20 cellular contexts compared by ENCODE assay signal in genomic region chr1:215257280-215257679, GRCh38.
DNase-seq lines count a peak whose midpoint lies in the region; ATAC-seq and TF ChIP-seq lines count a peak whose summit lies in the region.
"Had no signal": no experiment of that assay in that cellular context is flagged by ENCODE, and none has a peak within 500 bp of the region (broad histone marks: within the 10 kb centered on the region; RNA-seq: fewer than 3 reads in every experiment).

No MANE protein-coding gene starts in this region.

- H3K4me1 Mint-ChIP-seq in naive thymus-derived CD8-positive, alpha-beta T cell, result no peaks in the 10 kb centered on the region
- H3K4me1 Mint-ChIP-seq: CD8-positive, alpha-beta memory T cell had no signal

- WGBS in prostate gland, result 91% methylated on average over 1 of the region's 1 CpG

- H3K9me3 ChIP-seq in adipocyte (ENCODE audit: control insufficient read depth, low read length) (no peaks in the 10 kb centered on the region), prostate gland (no peaks in the 10 kb centered on the region)
- H3K9me3 ChIP-seq: SJSA1 had no signal

- H3K27ac Mint-ChIP-seq in naive thymus-derived CD8-positive, alpha-beta T cell, result no peak overlapping the region
- H3K27ac Mint-ChIP-seq: CD8-positive, alpha-beta memory T cell; H9 had no signal

- H3K27me3 ChIP-seq in adipocyte (replicated peaks; ENCODE audit: control insufficient read depth, insufficient read depth, low read length), result no peaks in the 10 kb centered on the region
- H3K27me3 ChIP-seq in prostate gland (replicated peaks; ENCODE audit: insufficient read depth), result no peaks in the 10 kb centered on the region
- H3K27me3 ChIP-seq: SJSA1 had no signal

- no peaks in the 10 kb centered on the region for H3K27me3 Mint-ChIP-seq in naive thymus-derived CD8-positive, alpha-beta T cell
- H3K27me3 Mint-ChIP-seq: CD8-positive, alpha-beta memory T cell had no signal

- no peak for TF ChIP-seq POLR2A in prostate gland (IDR thresholded peaks at IDR 0.05)

- H3K4me3 Mint-ChIP-seq in naive thymus-derived CD8-positive, alpha-beta T cell, result no peak overlapping the region
- H3K4me3 Mint-ChIP-seq: CD8-positive, alpha-beta memory T cell; H9 had no signal

- peaks cover 10% of the 10 kb centered on the region for H3K4me1 ChIP-seq in adipocyte (ENCODE audit: control insufficient read depth, insufficient read depth, low read length)
- no peaks in the 10 kb centered on the region for H3K4me1 ChIP-seq in prostate gland (replicated peaks)
- H3K4me1 ChIP-seq: SJSA1 had no signal

- no peak overlapping the region for H3K27ac ChIP-seq in prostate gland
- H3K27ac ChIP-seq: PC-9, SJSA1 had no signal

- no peaks in the 10 kb centered on the region for H3K36me3 ChIP-seq in adipocyte (ENCODE audit: control insufficient read depth, insufficient read depth, low read length, severe bottlenecking)
- no peaks in the 10 kb centered on the region for H3K36me3 ChIP-seq in prostate gland
- H3K36me3 ChIP-seq: SJSA1 had no signal

- intact Hi-C loops in prostate gland (cut with DNase I), result no loop called here

- ATAC-seq in GM18873 (IDR thresholded peaks at IDR 0.05; ENCODE audit: low FRiP score, unreplicated experiment) (no peak), HG03469 (IDR thresholded peaks at IDR 0.05; ENCODE audit: unreplicated experiment) (no peak)
- no peak for ATAC-seq in naive thymus-derived CD8-positive, alpha-beta T cell

- H3K4me3 ChIP-seq in adipocyte (ENCODE audit: low read length) (no peak overlapping the region), fibroblast of pulmonary artery (replicated peaks; ENCODE audit: low read depth, low read length) (no peak overlapping the region), prostate gland (no peak overlapping the region)
- H3K4me3 ChIP-seq: PC-9, SJSA1 had no signal

- TF ChIP-seq CTCF in fibroblast of pulmonary artery (IDR thresholded peaks at IDR 0.05; ENCODE audit: low read length, missing control alignments) (no peak), prostate gland (IDR thresholded peaks at IDR 0.05) (no peak)

- peak; percentile 41 to 58 for DNase-seq in AML-193 (lab: John Stamatoyannopoulos, UW)
- DNase-seq in HCEC 1CT, result peak; percentile 16
- DNase-seq in adipocyte (ENCODE audit: low read depth), result peak; percentile 50
- peak; percentile 8 for DNase-seq in fibroblast of pulmonary artery (ENCODE audit: low read depth)
- DNase-seq in naive thymus-derived CD8-positive, alpha-beta T cell, result no peak
- no peak for DNase-seq in prostate gland (ENCODE audit: low spot score)
- DNase-seq: C1 segment of cervical spinal cord; CD8-positive, alpha-beta memory T cell; H9; Kasumi-1; NCI-H1417 treated with DMSO at 0.1 percent for 48 hours; NCI-H187 treated with DMSO at 0.1 percent for 48 hours; NCI-H2227 treated with DMSO at 0.1 percent for 48 hours; NCI-H510A treated with DMSO at 0.1 percent for 48 hours; NCI-H774; PC-9; SW 1271 had no signal

- H3K9me3 Mint-ChIP-seq in naive thymus-derived CD8-positive, alpha-beta T cell, result peaks cover 0 to 15% (median 5%) of the 10 kb centered on the region in 9 donors

- H3K9ac ChIP-seq in adipocyte (ENCODE audit: low read length), result no peak overlapping the region

- POLR2A ChIA-PET in naive thymus-derived CD8-positive, alpha-beta T cell (lab: Charles Lee), result no interaction called here

- no peaks in the 10 kb centered on the region for H3K36me3 Mint-ChIP-seq in naive thymus-derived CD8-positive, alpha-beta T cell
- H3K36me3 Mint-ChIP-seq: CD8-positive, alpha-beta memory T cell had no signal

Comparison
In these comparisons a context has a peak if more than half of its experiments do, and no peak if none do; other contexts are left out.
1. DNase-seq: peak in AML-193 (2 of 2), HCEC 1CT (single experiment), adipocyte (single experiment) and fibroblast of pulmonary artery (single experiment); none in naive thymus-derived CD8-positive, alpha-beta T cell (0 of 10) and prostate gland (single experiment).